In the genomic region with DNA sequence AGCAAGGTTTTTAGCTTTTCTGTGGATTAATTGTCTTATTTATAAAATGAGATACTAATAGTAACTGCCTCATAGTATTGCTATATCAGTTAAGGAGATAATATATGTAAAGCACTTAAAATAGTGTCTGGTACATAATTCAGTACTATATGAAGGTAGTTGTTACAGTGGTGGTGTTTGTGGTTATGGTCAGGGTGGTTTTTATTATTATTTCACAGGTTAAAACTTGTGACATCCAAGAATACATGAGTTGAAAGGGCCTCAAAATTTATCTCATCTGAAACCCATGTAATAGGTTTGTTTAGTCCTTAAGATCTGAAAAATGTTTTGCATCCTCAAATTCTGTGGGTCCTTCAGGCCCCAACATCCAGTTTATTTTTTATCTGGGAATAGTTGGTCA, we compare ENCODE assay signal across 30 cellular contexts.
"Had no signal": no experiment of that assay in that cellular context is flagged by ENCODE, and none has a peak within 500 bp of the region (broad histone marks: within the 10 kb centered on the region; RNA-seq: fewer than 3 reads in every experiment).

No MANE protein-coding gene starts in this region.

- H3K27ac ChIP-seq: Peyer's patch, SJCRH30, SK-N-MC had no signal

- DNase-seq: Kasumi-1, MG63, NCI-H1048, NCI-H1092 treated with DMSO at 0.1 percent for 48 hours, NCI-H1105 treated with DMSO at 0.1 percent for 48 hours, NCI-H1417, NCI-H1436, NCI-H146, NCI-H1694, NCI-H187, NCI-H1930, NCI-H2029 treated with DMSO at 0.1 percent for 48 hours, NCI-H2081 treated with DMSO at 0.1 percent for 48 hours, NCI-H2107, NCI-H2171, NCI-H226, NCI-H446 treated with DMSO at 0.1 percent for 48 hours, NCI-H510A, NCI-H524, NCI-H526, NCI-H69, NCI-H748 treated with DMSO at 0.1 percent for 48 hours, Peyer's patch, Right ventricle myocardium superior, RPMI8226, SIG-M5, SJCRH30, T-cell had no signal

- H3K36me3 ChIP-seq: MG63, Peyer's patch, SJCRH30 had no signal

- H3K9me3 ChIP-seq: MG63, Peyer's patch, SJCRH30 had no signal

- H3K4me1 ChIP-seq: Peyer's patch, SJCRH30 had no signal

- ATAC-seq: SK-N-SH treated with all-trans-retinoic acid at 6 μM for 48 hours, T-cell had no signal

- H3K4me3 ChIP-seq: MG63, Peyer's patch, SJCRH30, SK-N-MC had no signal

- H3K27me3 ChIP-seq: MG63, Peyer's patch had no signal
